In the genomic region with DNA sequence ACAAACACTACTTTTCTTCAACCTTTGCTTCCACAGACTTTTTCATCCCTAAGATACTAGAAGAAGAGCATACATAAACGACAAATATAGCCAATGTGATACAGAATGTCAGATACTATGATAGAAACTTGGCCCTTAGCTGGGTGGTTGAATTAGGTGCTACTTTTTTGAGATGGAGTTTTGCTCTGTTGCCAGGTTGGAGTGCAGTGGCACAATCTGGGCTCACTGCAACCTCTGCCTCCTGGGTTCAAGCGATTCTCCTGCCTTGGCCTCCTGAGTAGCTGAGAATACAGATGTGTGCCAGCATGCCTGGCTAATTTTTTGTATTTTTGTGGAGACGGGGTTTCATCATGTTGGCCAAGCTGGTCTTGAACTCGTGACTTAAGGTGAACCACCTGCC, we compare ENCODE assay signal across 1 cellular context.
TF ChIP-seq lines count a peak whose summit lies in the region.

No MANE protein-coding gene starts in this region.

TF ChIP-seq in WTC11, 78 proteins besides CTCF, POLR2A, EP300 and RAD21 (continued from another document):
- TF ChIP-seq, protein P1, sequence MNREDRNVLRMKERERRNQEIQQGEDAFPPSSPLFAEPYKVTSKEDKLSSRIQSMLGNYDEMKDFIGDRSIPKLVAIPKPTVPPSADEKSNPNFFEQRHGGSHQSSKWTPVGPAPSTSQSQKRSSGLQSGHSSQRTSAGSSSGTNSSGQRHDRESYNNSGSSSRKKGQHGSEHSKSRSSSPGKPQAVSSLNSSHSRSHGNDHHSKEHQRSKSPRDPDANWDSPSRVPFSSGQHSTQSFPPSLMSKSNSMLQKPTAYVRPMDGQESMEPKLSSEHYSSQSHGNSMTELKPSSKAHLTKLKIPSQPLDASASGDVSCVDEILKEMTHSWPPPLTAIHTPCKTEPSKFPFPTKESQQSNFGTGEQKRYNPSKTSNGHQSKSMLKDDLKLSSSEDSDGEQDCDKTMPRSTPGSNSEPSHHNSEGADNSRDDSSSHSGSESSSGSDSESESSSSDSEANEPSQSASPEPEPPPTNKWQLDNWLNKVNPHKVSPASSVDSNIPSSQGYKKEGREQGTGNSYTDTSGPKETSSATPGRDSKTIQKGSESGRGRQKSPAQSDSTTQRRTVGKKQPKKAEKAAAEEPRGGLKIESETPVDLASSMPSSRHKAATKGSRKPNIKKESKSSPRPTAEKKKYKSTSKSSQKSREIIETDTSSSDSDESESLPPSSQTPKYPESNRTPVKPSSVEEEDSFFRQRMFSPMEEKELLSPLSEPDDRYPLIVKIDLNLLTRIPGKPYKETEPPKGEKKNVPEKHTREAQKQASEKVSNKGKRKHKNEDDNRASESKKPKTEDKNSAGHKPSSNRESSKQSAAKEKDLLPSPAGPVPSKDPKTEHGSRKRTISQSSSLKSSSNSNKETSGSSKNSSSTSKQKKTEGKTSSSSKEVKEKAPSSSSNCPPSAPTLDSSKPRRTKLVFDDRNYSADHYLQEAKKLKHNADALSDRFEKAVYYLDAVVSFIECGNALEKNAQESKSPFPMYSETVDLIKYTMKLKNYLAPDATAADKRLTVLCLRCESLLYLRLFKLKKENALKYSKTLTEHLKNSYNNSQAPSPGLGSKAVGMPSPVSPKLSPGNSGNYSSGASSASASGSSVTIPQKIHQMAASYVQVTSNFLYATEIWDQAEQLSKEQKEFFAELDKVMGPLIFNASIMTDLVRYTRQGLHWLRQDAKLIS (CRISPR knock-in tag; IDR thresholded peaks at IDR 0.05; ENCODE audit: borderline replicate concordance): no peak
- TF ChIP-seq, protein P2, sequence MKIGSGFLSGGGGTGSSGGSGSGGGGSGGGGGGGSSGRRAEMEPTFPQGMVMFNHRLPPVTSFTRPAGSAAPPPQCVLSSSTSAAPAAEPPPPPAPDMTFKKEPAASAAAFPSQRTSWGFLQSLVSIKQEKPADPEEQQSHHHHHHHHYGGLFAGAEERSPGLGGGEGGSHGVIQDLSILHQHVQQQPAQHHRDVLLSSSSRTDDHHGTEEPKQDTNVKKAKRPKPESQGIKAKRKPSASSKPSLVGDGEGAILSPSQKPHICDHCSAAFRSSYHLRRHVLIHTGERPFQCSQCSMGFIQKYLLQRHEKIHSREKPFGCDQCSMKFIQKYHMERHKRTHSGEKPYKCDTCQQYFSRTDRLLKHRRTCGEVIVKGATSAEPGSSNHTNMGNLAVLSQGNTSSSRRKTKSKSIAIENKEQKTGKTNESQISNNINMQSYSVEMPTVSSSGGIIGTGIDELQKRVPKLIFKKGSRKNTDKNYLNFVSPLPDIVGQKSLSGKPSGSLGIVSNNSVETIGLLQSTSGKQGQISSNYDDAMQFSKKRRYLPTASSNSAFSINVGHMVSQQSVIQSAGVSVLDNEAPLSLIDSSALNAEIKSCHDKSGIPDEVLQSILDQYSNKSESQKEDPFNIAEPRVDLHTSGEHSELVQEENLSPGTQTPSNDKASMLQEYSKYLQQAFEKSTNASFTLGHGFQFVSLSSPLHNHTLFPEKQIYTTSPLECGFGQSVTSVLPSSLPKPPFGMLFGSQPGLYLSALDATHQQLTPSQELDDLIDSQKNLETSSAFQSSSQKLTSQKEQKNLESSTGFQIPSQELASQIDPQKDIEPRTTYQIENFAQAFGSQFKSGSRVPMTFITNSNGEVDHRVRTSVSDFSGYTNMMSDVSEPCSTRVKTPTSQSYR (CRISPR knock-in tag; IDR thresholded peaks at IDR 0.05): no peak
- TF ChIP-seq ZNF138 (CRISPR knock-in tag; conservative IDR thresholded peaks at IDR 0.05): no peak
- TF ChIP-seq CREB1 (CRISPR knock-in tag; IDR thresholded peaks at IDR 0.05): no peak
- TF ChIP-seq, protein P3, sequence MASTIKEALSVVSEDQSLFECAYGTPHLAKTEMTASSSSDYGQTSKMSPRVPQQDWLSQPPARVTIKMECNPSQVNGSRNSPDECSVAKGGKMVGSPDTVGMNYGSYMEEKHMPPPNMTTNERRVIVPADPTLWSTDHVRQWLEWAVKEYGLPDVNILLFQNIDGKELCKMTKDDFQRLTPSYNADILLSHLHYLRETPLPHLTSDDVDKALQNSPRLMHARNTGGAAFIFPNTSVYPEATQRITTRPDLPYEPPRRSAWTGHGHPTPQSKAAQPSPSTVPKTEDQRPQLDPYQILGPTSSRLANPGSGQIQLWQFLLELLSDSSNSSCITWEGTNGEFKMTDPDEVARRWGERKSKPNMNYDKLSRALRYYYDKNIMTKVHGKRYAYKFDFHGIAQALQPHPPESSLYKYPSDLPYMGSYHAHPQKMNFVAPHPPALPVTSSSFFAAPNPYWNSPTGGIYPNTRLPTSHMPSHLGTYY (CRISPR knock-in tag; IDR thresholded peaks at IDR 0.05): no peak
- TF ChIP-seq GRHL2 (CRISPR knock-in tag; IDR thresholded peaks at IDR 0.05; ENCODE audit: insufficient replicate concordance, severe bottlenecking): no peak
- TF ChIP-seq, protein P4, sequence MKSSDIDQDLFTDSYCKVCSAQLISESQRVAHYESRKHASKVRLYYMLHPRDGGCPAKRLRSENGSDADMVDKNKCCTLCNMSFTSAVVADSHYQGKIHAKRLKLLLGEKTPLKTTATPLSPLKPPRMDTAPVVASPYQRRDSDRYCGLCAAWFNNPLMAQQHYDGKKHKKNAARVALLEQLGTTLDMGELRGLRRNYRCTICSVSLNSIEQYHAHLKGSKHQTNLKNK (CRISPR knock-in tag; IDR thresholded peaks at IDR 0.05): no peak
- no peak for TF ChIP-seq JAZF1 (CRISPR knock-in tag; IDR thresholded peaks at IDR 0.05)
- no peak for TF ChIP-seq IRF2 (CRISPR knock-in tag; IDR thresholded peaks at IDR 0.05; ENCODE audit: borderline replicate concordance, low read depth)
- TF ChIP-seq, protein P5, sequence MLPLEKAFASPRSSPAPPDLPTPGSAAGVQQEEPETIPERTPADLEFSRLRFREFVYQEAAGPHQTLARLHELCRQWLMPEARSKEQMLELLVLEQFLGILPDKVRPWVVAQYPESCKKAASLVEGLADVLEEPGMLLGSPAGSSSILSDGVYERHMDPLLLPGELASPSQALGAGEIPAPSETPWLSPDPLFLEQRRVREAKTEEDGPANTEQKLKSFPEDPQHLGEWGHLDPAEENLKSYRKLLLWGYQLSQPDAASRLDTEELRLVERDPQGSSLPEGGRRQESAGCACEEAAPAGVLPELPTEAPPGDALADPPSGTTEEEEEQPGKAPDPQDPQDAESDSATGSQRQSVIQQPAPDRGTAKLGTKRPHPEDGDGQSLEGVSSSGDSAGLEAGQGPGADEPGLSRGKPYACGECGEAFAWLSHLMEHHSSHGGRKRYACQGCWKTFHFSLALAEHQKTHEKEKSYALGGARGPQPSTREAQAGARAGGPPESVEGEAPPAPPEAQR (CRISPR knock-in tag; IDR thresholded peaks at IDR 0.05): no peak
- TF ChIP-seq GTF2I (CRISPR knock-in tag; conservative IDR thresholded peaks at IDR 0.05): no peak
- no peak for TF ChIP-seq TCF7 (CRISPR knock-in tag; IDR thresholded peaks at IDR 0.05; ENCODE audit: low read depth)
- TF ChIP-seq CBFB (CRISPR knock-in tag; IDR thresholded peaks at IDR 0.05; ENCODE audit: low read depth): no peak
- no peak for TF ChIP-seq ZNF232 (CRISPR knock-in tag; IDR thresholded peaks at IDR 0.05)
- TF ChIP-seq OVOL2 (CRISPR knock-in tag; IDR thresholded peaks at IDR 0.05; ENCODE audit: borderline replicate concordance): no peak
- no peak for TF ChIP-seq SMAD3 (CRISPR knock-in tag; IDR thresholded peaks at IDR 0.05; ENCODE audit: borderline replicate concordance)
